Comparison of ENCODE assay signal across 1 cellular context in the genomic region with DNA sequence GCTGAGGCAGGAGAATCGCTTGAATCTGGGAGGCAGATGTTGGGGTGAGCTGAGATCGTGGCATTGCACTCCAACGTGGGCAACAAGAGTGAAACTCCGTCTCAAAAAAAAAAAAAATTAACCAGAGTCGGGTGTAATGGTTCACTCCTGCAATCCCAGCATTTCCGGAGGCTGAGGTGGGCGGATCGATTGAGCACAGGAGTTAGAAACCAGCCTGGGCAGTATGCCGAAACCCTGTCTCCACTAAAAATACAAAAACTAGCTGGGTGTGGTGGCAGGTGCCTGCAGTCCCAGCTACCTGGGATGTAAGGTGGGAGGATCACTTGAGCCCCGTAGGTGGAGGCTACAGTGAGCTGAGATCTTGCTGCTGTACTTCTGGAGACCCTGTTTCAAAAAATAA.
TF ChIP-seq lines count a peak whose summit lies in the region.

No MANE protein-coding gene starts in this region.

TF ChIP-seq in IMR-90, 13 proteins besides CTCF, POLR2A, EP300 and RAD21 (continued from another document):
- TF ChIP-seq, protein P1, sequence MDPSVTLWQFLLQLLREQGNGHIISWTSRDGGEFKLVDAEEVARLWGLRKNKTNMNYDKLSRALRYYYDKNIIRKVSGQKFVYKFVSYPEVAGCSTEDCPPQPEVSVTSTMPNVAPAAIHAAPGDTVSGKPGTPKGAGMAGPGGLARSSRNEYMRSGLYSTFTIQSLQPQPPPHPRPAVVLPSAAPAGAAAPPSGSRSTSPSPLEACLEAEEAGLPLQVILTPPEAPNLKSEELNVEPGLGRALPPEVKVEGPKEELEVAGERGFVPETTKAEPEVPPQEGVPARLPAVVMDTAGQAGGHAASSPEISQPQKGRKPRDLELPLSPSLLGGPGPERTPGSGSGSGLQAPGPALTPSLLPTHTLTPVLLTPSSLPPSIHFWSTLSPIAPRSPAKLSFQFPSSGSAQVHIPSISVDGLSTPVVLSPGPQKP (IDR thresholded peaks at IDR 0.05; ENCODE audit: borderline replicate concordance, low read depth, low read length) = no peak
- TF ChIP-seq SMC3 (IDR thresholded peaks at IDR 0.05; ENCODE audit: low read depth, low read length) (no peak), NFE2L2 (IDR thresholded peaks at IDR 0.05; ENCODE audit: low read depth, low read length) (no peak)
